8 cellular contexts compared by ENCODE assay signal in the genomic region with DNA sequence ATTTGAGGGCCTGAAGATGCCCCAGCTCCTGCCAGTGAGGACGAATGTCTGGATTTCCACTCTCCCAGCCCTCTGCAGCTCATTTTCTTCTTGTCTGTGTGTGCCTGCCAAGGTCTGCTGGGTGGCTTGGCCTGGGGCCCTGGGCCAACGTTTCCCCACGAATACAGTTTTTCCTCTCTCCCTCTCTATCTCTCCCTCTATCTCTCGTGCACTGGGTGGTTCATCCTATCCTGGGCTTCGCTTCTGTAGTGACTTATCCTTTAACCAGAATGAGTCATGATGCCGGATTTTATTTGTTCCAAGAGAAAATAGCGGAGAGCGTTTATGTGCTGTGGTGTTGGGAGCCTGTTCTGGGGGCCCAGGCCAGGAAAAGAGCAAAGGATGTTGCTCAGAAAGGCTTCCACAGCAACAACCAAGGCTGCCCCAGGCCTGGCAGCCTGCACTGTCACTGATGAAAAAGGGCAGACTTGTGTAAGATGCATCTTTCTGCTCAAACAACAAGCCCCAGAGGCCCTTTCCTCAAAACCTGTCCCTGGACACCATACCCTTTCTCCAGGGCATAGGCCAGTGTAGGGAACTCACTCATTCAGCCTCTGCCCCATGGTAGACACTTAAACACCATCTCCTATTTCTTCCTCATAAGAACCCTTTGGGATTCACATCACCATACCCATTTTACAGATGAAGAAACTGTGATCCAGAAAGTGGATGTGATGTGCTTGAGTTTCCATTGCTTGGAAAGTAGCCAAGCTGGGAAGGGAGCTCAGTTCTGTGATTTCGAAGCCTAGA. TPM values are rescaled to one million over a fixed set of nuclear protein-coding genes. Genes with fewer than 3 reads are reported as not detected.
DNase-seq lines count a peak whose midpoint lies in the region; ATAC-seq and FAIRE-seq lines count a peak whose summit lies in the region.

No MANE protein-coding gene starts in this region.

- peak overlapping the region; percentile 98 for H3K18ac ChIP-seq in mesenchymal stem cell (ENCODE audit: low read depth in 1 of 2, low read length in 2 of 2)

- H3K4ac ChIP-seq in mesenchymal stem cell (ENCODE audit: low read depth in 1 of 2, low read length in 2 of 2), result peak overlapping the region; percentile 96 to 98

- peaks cover 0 to 47% of the 10 kb centered on the region in 2 experiments for H3K36me3 ChIP-seq in mesenchymal stem cell (ENCODE audit: control insufficient read depth in 1 of 2, insufficient read depth in 2 of 2, low read depth in 1 of 2, low read length in 2 of 2)

- H2BK5ac ChIP-seq in mesenchymal stem cell (ENCODE audit: low read depth, low read length, poor library complexity, severe bottlenecking), result no peak overlapping the region

- peak overlapping the region; percentile 96 to 99 for H2BK12ac ChIP-seq in mesenchymal stem cell (ENCODE audit: low read length in 2 of 2)

- H3K4me2 ChIP-seq in mesenchymal stem cell (ENCODE audit: low read length, poor library complexity, severe bottlenecking), result no peak overlapping the region

- H4K8ac ChIP-seq in mesenchymal stem cell (ENCODE audit: low read length), result peak overlapping the region; percentile 92

- peak overlapping the region in 1 of 2 experiments; percentile 91 for H3K14ac ChIP-seq in mesenchymal stem cell (ENCODE audit: low read length in 2 of 2)

- no peaks in the 10 kb centered on the region for H3K9me3 ChIP-seq in mesenchymal stem cell (ENCODE audit: control insufficient read depth, low read length)

- H3K27me3 ChIP-seq in mesenchymal stem cell (ENCODE audit: control insufficient read depth in 1 of 2, insufficient read depth in 1 of 2, low read length in 2 of 2), result peaks cover 0 to 24% of the 10 kb centered on the region in 2 experiments

- H3K23ac ChIP-seq in mesenchymal stem cell (ENCODE audit: low read length in 2 of 2), result peak overlapping the region; percentile 51 to 67

- peaks cover 34% of the 10 kb centered on the region for H3K79me1 ChIP-seq in mesenchymal stem cell (replicated peaks; ENCODE audit: low read length, poor library complexity, severe bottlenecking)

- H3K4me3 ChIP-seq in mesenchymal stem cell (ENCODE audit: insufficient read depth in 1 of 2, low read depth in 1 of 2, low read length in 2 of 2), result no peak overlapping the region

- peak overlapping the region; percentile 99 for H4K91ac ChIP-seq in mesenchymal stem cell (ENCODE audit: low read length)

- H2AFZ ChIP-seq in mesenchymal stem cell (ENCODE audit: low read depth, low read length), result no peak overlapping the region

- peaks cover 31% of the 10 kb centered on the region for H3K4me1 ChIP-seq in mesenchymal stem cell (ENCODE audit: control insufficient read depth, insufficient read depth, low read depth, low read length)

- H2BK15ac ChIP-seq in mesenchymal stem cell (ENCODE audit: low read depth, poor library complexity, severe bottlenecking), result peak overlapping the region; percentile 93

- peak; percentile 91 for DNase-seq in A172 (ENCODE audit: low spot score)
- peak; percentile 81 for DNase-seq in HTR-8/SVneo (ENCODE audit: insufficient read length, low spot score)
- DNase-seq in dedifferentiated amniotic fluid mesenchymal stem cell (ENCODE audit: extremely low spot score), result peak; percentile 83
- peak; percentile 98 for DNase-seq in mesenchymal stem cell
- DNase-seq in middle frontal gyrus (ENCODE audit: extremely low spot score, low spot score), result no peak
- no peak for DNase-seq in NCI-H2227 treated with DMSO at 0.1 percent for 48 hours (lab: John Stamatoyannopoulos, UW)

- peak overlapping the region; percentile 78 for H2AK5ac ChIP-seq in mesenchymal stem cell (ENCODE audit: low read length, severe bottlenecking)

- FAIRE-seq in HTR-8/SVneo (lab: Jason Lieb, UNC), result peak; percentile 94

- H2BK120ac ChIP-seq in mesenchymal stem cell (ENCODE audit: low read depth, low read length), result peak overlapping the region; percentile 83

- peak overlapping the region; percentile 64 for H3K9ac ChIP-seq in mesenchymal stem cell (ENCODE audit: low read length)

- 11% methylated on average over 9 of the region's 9 CpGs for WGBS in mesenchymal stem cell

- peak overlapping the region; percentile 54 for H3K27ac ChIP-seq in mesenchymal stem cell (ENCODE audit: low read length, poor library complexity, severe bottlenecking)

- no peak for ATAC-seq in GM21423 (IDR thresholded peaks at IDR 0.05; ENCODE audit: unreplicated experiment)
- ATAC-seq in GM21381 (IDR thresholded peaks at IDR 0.05; ENCODE audit: unreplicated experiment), result no peak

RNA-seq across cellular contexts. Expression of a gene that starts 47.3 kb away (rescaled TPM):
- total RNA-seq in A172 (2014; rRNA removed; shearing (Covaris generic)), result 0.72 and 1.9 TPM in 2 replicates
- 146 TPM for polyA plus RNA-seq in mesenchymal stem cell (2013, experiment 1 of 2)
- polyA plus RNA-seq in mesenchymal stem cell (2013, experiment 2 of 2), result 150 TPM

Comparison
In these comparisons a context has a peak if more than half of its experiments do, and no peak if none do; other contexts are left out.
1. DNase-seq: peak in A172 (single experiment), HTR-8/SVneo (single experiment), dedifferentiated amniotic fluid mesenchymal stem cell (single experiment) and mesenchymal stem cell (single experiment); none in middle frontal gyrus (single experiment) and NCI-H2227 treated with DMSO at 0.1 percent for 48 hours (single experiment).